ENCODE assay signal across 1 cellular context in the genomic region with DNA sequence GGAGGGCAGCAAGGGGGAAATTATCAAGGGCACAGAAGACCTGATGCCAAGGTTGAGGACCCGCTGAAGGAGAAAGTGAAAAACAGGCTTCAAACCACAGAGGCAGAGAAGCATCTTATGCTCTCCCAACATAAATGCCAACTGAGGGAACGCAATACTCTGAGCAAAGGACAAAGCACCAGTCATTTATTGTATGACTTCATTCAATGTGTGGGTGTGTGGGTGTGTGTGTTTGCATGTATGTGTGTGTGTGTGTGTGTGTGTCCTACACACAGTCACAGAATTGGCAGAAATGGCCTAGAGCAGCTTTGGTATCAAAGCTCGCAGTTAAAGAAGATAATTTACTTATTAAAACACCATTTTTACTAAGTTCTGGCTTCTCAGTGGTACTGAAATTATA.
TF ChIP-seq lines count a peak whose summit lies in the region.

No MANE protein-coding gene starts in this region.

TF ChIP-seq in HepG2, 621 proteins besides CTCF, POLR2A, EP300 and RAD21 (continued from another document):
- TF ChIP-seq, protein P1, sequence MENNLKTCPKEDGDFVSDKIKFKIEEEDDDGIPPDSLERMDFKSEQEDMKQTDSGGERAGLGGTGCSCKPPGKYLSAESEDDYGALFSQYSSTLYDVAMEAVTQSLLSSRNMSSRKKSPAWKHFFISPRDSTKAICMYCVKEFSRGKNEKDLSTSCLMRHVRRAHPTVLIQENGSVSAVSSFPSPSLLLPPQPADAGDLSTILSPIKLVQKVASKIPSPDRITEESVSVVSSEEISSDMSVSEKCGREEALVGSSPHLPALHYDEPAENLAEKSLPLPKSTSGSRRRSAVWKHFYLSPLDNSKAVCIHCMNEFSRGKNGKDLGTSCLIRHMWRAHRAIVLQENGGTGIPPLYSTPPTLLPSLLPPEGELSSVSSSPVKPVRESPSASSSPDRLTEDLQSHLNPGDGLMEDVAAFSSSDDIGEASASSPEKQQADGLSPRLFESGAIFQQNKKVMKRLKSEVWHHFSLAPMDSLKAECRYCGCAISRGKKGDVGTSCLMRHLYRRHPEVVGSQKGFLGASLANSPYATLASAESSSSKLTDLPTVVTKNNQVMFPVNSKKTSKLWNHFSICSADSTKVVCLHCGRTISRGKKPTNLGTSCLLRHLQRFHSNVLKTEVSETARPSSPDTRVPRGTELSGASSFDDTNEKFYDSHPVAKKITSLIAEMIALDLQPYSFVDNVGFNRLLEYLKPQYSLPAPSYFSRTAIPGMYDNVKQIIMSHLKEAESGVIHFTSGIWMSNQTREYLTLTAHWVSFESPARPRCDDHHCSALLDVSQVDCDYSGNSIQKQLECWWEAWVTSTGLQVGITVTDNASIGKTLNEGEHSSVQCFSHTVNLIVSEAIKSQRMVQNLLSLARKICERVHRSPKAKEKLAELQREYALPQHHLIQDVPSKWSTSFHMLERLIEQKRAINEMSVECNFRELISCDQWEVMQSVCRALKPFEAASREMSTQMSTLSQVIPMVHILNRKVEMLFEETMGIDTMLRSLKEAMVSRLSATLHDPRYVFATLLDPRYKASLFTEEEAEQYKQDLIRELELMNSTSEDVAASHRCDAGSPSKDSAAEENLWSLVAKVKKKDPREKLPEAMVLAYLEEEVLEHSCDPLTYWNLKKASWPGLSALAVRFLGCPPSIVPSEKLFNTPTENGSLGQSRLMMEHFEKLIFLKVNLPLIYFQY (CRISPR knock-in tag; IDR thresholded peaks at IDR 0.05; ENCODE audit: borderline replicate concordance) = no peak
- TF ChIP-seq ZSCAN30 (CRISPR knock-in tag; IDR thresholded peaks at IDR 0.05) = no peak
- TF ChIP-seq, protein P2, sequence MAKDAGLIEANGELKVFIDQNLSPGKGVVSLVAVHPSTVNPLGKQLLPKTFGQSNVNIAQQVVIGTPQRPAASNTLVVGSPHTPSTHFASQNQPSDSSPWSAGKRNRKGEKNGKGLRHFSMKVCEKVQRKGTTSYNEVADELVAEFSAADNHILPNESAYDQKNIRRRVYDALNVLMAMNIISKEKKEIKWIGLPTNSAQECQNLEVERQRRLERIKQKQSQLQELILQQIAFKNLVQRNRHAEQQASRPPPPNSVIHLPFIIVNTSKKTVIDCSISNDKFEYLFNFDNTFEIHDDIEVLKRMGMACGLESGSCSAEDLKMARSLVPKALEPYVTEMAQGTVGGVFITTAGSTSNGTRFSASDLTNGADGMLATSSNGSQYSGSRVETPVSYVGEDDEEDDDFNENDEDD (CRISPR knock-in tag; IDR thresholded peaks at IDR 0.05; ENCODE audit: borderline replicate concordance) = no peak
- no peak for TF ChIP-seq ZNF180 (CRISPR knock-in tag; IDR thresholded peaks at IDR 0.05; ENCODE audit: borderline replicate concordance, low read depth)
- no peak for TF ChIP-seq ZNF225 (CRISPR knock-in tag; IDR thresholded peaks at IDR 0.05)
- TF ChIP-seq CENPT (CRISPR knock-in tag; IDR thresholded peaks at IDR 0.05; ENCODE audit: low read depth) = no peak
- TF ChIP-seq, protein P3, sequence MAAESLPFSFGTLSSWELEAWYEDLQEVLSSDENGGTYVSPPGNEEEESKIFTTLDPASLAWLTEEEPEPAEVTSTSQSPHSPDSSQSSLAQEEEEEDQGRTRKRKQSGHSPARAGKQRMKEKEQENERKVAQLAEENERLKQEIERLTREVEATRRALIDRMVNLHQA (CRISPR knock-in tag; IDR thresholded peaks at IDR 0.05) = no peak
- no peak for TF ChIP-seq SRSF9 (IDR thresholded peaks at IDR 0.05; ENCODE audit: borderline replicate concordance, insufficient read depth, low read depth, low read length, poor library complexity, severe bottlenecking)
- no peak for TF ChIP-seq ZNF552 (CRISPR knock-in tag; IDR thresholded peaks at IDR 0.05; ENCODE audit: borderline replicate concordance)
- no peak for TF ChIP-seq ZSCAN12 (CRISPR knock-in tag; IDR thresholded peaks at IDR 0.05)
- no peak for TF ChIP-seq MLLT10 (CRISPR knock-in tag; IDR thresholded peaks at IDR 0.05)
- no peak for TF ChIP-seq ZNF782 (CRISPR knock-in tag; IDR thresholded peaks at IDR 0.05; ENCODE audit: borderline replicate concordance)
- no peak for TF ChIP-seq ZNF891 (CRISPR knock-in tag; IDR thresholded peaks at IDR 0.05)
- TF ChIP-seq ZNF75D (CRISPR knock-in tag; IDR thresholded peaks at IDR 0.05; ENCODE audit: borderline replicate concordance) = no peak
- TF ChIP-seq ZNF546 (CRISPR knock-in tag; conservative IDR thresholded peaks at IDR 0.05) = no peak
- TF ChIP-seq ZFP82 (CRISPR knock-in tag; IDR thresholded peaks at IDR 0.05; ENCODE audit: borderline replicate concordance) = no peak
